Comparison of ENCODE assay signal across 2 cellular contexts in the genomic region with DNA sequence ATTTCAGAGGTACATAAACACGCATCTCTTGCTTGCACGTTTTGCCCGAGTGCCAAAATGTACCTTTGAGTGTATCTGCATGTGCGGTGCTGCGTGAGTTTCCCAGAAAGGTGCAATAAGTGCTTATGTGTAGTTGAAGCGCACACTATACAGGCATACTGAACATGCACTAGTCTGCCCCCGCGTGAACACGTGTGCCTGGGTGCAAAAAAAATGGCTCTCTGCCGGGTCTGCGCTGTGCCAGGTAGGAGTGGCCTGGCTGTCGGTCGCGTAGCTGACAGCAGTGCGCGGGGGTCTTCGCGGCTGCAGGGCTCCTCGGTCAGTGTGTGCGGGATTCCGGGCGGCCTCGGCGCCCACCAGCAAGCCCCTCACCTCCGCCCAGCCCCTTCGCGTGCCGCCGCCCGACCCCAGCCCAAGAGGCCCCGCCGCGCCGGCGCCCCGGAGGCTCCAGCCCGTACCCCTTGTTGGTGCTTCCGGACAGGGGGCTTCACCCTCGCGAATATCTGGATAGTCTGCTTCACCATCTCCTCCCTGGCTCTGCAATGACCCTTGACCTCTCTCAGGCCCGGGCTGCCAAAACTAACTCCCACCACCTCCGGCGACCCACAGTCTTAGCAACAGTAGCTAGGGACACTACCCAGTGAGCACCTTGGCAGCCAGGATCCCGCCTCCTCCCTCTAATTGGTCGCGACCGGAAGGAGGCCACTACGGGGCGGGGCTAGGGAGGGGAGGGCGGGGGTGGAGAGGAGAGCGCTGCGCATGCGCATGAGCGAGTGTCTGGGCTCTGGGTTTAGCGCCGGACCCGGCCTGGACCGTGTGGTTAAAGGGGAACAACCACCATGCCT.
TF ChIP-seq lines count a peak whose summit lies in the region.

A gene with protein sequence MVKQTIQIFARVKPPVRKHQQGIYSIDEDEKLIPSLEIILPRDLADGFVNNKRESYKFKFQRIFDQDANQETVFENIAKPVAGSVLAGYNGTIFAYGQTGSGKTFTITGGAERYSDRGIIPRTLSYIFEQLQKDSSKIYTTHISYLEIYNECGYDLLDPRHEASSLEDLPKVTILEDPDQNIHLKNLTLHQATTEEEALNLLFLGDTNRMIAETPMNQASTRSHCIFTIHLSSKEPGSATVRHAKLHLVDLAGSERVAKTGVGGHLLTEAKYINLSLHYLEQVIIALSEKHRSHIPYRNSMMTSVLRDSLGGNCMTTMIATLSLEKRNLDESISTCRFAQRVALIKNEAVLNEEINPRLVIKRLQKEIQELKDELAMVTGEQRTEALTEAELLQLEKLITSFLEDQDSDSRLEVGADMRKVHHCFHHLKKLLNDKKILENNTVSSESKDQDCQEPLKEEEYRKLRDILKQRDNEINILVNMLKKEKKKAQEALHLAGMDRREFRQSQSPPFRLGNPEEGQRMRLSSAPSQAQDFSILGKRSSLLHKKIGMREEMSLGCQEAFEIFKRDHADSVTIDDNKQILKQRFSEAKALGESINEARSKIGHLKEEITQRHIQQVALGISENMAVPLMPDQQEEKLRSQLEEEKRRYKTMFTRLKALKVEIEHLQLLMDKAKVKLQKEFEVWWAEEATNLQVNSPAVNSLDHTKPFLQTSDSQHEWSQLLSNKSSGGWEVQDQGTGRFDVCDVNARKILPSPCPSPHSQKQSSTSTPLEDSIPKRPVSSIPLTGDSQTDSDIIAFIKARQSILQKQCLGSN (minus strand): TSS at position 622 of the 845 bp plus-strand sequence. CDS start 98 bp downstream, at position 524.

TF ChIP-seq in GM23338, 12 proteins besides CTCF, POLR2A, EP300 and RAD21 (continued from another document and continues in another):
- TF ChIP-seq, protein P1, sequence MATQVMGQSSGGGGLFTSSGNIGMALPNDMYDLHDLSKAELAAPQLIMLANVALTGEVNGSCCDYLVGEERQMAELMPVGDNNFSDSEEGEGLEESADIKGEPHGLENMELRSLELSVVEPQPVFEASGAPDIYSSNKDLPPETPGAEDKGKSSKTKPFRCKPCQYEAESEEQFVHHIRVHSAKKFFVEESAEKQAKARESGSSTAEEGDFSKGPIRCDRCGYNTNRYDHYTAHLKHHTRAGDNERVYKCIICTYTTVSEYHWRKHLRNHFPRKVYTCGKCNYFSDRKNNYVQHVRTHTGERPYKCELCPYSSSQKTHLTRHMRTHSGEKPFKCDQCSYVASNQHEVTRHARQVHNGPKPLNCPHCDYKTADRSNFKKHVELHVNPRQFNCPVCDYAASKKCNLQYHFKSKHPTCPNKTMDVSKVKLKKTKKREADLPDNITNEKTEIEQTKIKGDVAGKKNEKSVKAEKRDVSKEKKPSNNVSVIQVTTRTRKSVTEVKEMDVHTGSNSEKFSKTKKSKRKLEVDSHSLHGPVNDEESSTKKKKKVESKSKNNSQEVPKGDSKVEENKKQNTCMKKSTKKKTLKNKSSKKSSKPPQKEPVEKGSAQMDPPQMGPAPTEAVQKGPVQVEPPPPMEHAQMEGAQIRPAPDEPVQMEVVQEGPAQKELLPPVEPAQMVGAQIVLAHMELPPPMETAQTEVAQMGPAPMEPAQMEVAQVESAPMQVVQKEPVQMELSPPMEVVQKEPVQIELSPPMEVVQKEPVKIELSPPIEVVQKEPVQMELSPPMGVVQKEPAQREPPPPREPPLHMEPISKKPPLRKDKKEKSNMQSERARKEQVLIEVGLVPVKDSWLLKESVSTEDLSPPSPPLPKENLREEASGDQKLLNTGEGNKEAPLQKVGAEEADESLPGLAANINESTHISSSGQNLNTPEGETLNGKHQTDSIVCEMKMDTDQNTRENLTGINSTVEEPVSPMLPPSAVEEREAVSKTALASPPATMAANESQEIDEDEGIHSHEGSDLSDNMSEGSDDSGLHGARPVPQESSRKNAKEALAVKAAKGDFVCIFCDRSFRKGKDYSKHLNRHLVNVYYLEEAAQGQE (IDR thresholded peaks at IDR 0.05; ENCODE audit: unreplicated experiment): no peak
- TF ChIP-seq, protein P2, sequence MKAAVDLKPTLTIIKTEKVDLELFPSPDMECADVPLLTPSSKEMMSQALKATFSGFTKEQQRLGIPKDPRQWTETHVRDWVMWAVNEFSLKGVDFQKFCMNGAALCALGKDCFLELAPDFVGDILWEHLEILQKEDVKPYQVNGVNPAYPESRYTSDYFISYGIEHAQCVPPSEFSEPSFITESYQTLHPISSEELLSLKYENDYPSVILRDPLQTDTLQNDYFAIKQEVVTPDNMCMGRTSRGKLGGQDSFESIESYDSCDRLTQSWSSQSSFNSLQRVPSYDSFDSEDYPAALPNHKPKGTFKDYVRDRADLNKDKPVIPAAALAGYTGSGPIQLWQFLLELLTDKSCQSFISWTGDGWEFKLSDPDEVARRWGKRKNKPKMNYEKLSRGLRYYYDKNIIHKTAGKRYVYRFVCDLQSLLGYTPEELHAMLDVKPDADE (IDR thresholded peaks at IDR 0.05): no peak
- no peak for TF ChIP-seq POLR2AphosphoS5 (IDR thresholded peaks at IDR 0.05; ENCODE audit: low read depth)
- TF ChIP-seq ZNF114 (CRISPR knock-in tag; IDR thresholded peaks at IDR 0.05): no peak

TF ChIP-seq in SK-N-SH treated with all-trans-retinoic acid at 6 μM for 48 hours, 23 proteins besides CTCF, POLR2A, EP300 and RAD21 (continued from another document):
- TF ChIP-seq, protein P3, sequence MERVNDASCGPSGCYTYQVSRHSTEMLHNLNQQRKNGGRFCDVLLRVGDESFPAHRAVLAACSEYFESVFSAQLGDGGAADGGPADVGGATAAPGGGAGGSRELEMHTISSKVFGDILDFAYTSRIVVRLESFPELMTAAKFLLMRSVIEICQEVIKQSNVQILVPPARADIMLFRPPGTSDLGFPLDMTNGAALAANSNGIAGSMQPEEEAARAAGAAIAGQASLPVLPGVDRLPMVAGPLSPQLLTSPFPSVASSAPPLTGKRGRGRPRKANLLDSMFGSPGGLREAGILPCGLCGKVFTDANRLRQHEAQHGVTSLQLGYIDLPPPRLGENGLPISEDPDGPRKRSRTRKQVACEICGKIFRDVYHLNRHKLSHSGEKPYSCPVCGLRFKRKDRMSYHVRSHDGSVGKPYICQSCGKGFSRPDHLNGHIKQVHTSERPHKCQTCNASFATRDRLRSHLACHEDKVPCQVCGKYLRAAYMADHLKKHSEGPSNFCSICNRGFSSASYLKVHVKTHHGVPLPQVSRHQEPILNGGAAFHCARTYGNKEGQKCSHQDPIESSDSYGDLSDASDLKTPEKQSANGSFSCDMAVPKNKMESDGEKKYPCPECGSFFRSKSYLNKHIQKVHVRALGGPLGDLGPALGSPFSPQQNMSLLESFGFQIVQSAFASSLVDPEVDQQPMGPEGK (CRISPR knock-in tag; IDR thresholded peaks at IDR 0.05; ENCODE audit: borderline replicate concordance): no peak
- TF ChIP-seq ZFP3 (CRISPR knock-in tag; IDR thresholded peaks at IDR 0.05) (no peak), ARNTL (CRISPR knock-in tag; IDR thresholded peaks at IDR 0.05; ENCODE audit: borderline replicate concordance, low read depth) (no peak), ZNF565 (CRISPR knock-in tag; conservative IDR thresholded peaks at IDR 0.05; ENCODE audit: low read depth) (no peak), ZNF70 (CRISPR knock-in tag; IDR thresholded peaks at IDR 0.05) (no peak), TCF4 (CRISPR knock-in tag; IDR thresholded peaks at IDR 0.05; ENCODE audit: borderline replicate concordance) (no peak), GLIS3 (CRISPR knock-in tag; IDR thresholded peaks at IDR 0.05) (no peak), ISL1 (CRISPR knock-in tag; IDR thresholded peaks at IDR 0.05) (no peak)
- TF ChIP-seq, protein P4, sequence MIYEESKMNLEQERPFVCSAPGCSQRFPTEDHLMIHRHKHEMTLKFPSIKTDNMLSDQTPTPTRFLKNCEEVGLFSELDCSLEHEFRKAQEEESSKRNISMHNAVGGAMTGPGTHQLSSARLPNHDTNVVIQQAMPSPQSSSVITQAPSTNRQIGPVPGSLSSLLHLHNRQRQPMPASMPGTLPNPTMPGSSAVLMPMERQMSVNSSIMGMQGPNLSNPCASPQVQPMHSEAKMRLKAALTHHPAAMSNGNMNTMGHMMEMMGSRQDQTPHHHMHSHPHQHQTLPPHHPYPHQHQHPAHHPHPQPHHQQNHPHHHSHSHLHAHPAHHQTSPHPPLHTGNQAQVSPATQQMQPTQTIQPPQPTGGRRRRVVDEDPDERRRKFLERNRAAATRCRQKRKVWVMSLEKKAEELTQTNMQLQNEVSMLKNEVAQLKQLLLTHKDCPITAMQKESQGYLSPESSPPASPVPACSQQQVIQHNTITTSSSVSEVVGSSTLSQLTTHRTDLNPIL (CRISPR knock-in tag; IDR thresholded peaks at IDR 0.05; ENCODE audit: low read depth): no peak
TF ChIP-seq in SK-N-SH treated with all-trans-retinoic acid at 6 μM for 48 hours: peak in this region for 0.
